8 cellular contexts compared by ENCODE assay signal in the genomic region with DNA sequence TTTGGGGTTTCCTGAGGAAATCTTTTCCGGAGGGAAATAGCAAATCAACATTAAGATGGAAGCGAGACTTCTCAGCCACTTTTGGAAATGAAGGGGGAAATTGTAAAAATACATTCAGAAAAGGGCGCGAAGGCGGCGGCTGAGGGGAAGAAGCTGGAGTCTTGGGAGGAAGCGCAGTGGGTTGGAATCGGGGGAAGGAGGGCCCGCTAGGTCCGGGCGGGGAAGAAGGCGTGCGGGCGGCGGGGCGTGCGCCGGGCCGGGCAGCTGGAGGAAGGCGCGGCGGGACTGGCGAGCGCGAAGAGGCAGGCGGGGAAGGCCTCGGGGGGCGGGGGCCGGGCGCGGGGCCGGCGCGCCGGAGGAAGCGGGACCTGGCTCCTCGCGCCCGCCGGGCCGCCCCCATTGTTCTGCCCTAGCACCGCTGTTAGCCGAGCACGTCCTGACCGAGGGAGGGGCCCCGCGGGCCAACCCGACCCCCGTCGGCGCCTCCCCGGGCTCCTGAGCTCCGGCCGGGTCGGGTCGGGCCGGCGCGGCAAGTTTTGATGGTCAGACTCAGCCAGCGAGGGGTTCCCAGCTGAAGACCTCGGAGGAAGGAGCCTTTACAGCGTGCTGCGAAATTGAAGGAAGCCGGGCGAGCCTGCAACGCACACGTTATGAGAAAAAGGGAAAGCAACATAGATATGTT. TPM values are rescaled to one million over a fixed set of nuclear protein-coding genes. Genes with fewer than 3 reads are reported as not detected.
A peak's percentile ranks its signal among the peaks of the same experiment; 100 is the strongest.
DNase-seq lines count a peak whose midpoint lies in the region; ATAC-seq and TF ChIP-seq lines count a peak whose summit lies in the region.

No MANE protein-coding gene starts in this region.

- ATAC-seq in GM18907 (IDR thresholded peaks at IDR 0.05; ENCODE audit: unreplicated experiment), result peak; percentile 32
- peak; percentile 63 to 73 for ATAC-seq in natural killer cell treated with Interleukin-12 subunit alpha and Interleukin-12 subunit beta and Interleukin-15 and Interleukin-18, amount 100 ng/mL, for 72 hours

- peak overlapping the region; percentile 89 to 92 for H3K27ac Mint-ChIP-seq in natural killer cell treated with Interleukin-12 subunit alpha and Interleukin-12 subunit beta and Interleukin-15 and Interleukin-18, amount 100 ng/mL, for 72 hours

- H3K4me3 ChIP-seq in AG09309 (ENCODE audit: control insufficient read depth, low read depth, low read length) (peak overlapping the region; percentile 76), fibroblast of villous mesenchyme (ENCODE audit: low read depth, low read length) (peak overlapping the region; percentile 72), transverse colon (peak overlapping the region; percentile 54 to 67 (median 63))

- H3K36me3 ChIP-seq in transverse colon, result no peaks in the 10 kb centered on the region

- H3K27me3 Mint-ChIP-seq in natural killer cell treated with Interleukin-12 subunit alpha and Interleukin-12 subunit beta and Interleukin-15 and Interleukin-18, amount 100 ng/mL, for 72 hours, result peaks cover 1 to 28% of the 10 kb centered on the region in 2 donors

- TF ChIP-seq CTCF in AG09309 (IDR thresholded peaks at IDR 0.05; ENCODE audit: control insufficient read depth, insufficient read depth, low read depth, low read length, missing control alignments) (no peak), fibroblast of villous mesenchyme (IDR thresholded peaks at IDR 0.05; ENCODE audit: insufficient read depth, low read depth, low read length) (no peak), transverse colon (IDR thresholded peaks at IDR 0.05) (no peak)

- peak overlapping the region; percentile 95 for H3K4me3 Mint-ChIP-seq in natural killer cell treated with Interleukin-12 subunit alpha and Interleukin-12 subunit beta and Interleukin-15 and Interleukin-18, amount 100 ng/mL, for 72 hours

- peaks cover 17 to 30% of the 10 kb centered on the region in 2 donors for H3K4me1 Mint-ChIP-seq in natural killer cell treated with Interleukin-12 subunit alpha and Interleukin-12 subunit beta and Interleukin-15 and Interleukin-18, amount 100 ng/mL, for 72 hours (ENCODE audit: low read depth in 2 of 2)

- TF ChIP-seq POLR2A in transverse colon (IDR thresholded peaks at IDR 0.05), result no peak

- DNase-seq in AG09309 (ENCODE audit: low read depth) (no peak), NCI-H748 treated with DMSO at 0.1 percent for 48 hours (lab: John Stamatoyannopoulos, UW) (peak; percentile 44), fibroblast of villous mesenchyme (ENCODE audit: low read depth) (peak; percentile 73), transverse colon (peak; percentile 69), DMS79 treated with DMSO at 0.1 percent for 48 hours (lab: John Stamatoyannopoulos, UW) (no peak)
- peak; percentile 24 for DNase-seq in activated effector memory CD4-positive, alpha-beta T cell treated with Interleukin-2 at 50 U/mL for 16 hours
- no peak for DNase-seq in natural killer cell treated with Interleukin-12 subunit alpha and Interleukin-12 subunit beta and Interleukin-15 and Interleukin-18, amount 100 ng/mL, for 72 hours (ENCODE audit: low spot score)

- peaks cover 33% of the 10 kb centered on the region for H3K27me3 ChIP-seq in transverse colon

- H3K27ac ChIP-seq in transverse colon, result peak overlapping the region; percentile 94 to 96 (median 95)

- no peaks in the 10 kb centered on the region for H3K36me3 Mint-ChIP-seq in natural killer cell treated with Interleukin-12 subunit alpha and Interleukin-12 subunit beta and Interleukin-15 and Interleukin-18, amount 100 ng/mL, for 72 hours

- intact Hi-C loops in transverse colon (cut with DNase I; ENCODE audit: low total_unique reads), result no loop called here

- H3K9me3 Mint-ChIP-seq in natural killer cell treated with Interleukin-12 subunit alpha and Interleukin-12 subunit beta and Interleukin-15 and Interleukin-18, amount 100 ng/mL, for 72 hours, result no peaks in the 10 kb centered on the region

- peaks cover 0 to 44% (median 14%) of the 10 kb centered on the region in 4 donors for H3K4me1 ChIP-seq in transverse colon

- no peak for TF ChIP-seq EP300 in transverse colon (IDR thresholded peaks at IDR 0.05; ENCODE audit: low read depth)

- in situ Hi-C loops in transverse colon (cut with MboI; ENCODE audit: low pct_ligation_motif_present in 1 of 4, low pct_unique_long_range_greater_than_20kb in 1 of 4, low sequenced_read_pairs in 3 of 4), result no loop called here

- 0% methylated on average over 4 to 48 of the region's 67 CpGs for WGBS in transverse colon (ENCODE audit: low coverage in 1 of 2), 2 donors

- H3K9me3 ChIP-seq in transverse colon, result no peaks in the 10 kb centered on the region

RNA-seq across cellular contexts. Expression of a gene that starts 1.6 kb away (rescaled TPM):
- 0.32 and 0.43 TPM in 2 replicates for total RNA-seq in fibroblast of villous mesenchyme
- not detected for total RNA-seq in natural killer cell treated with Interleukin-12 subunit alpha and Interleukin-12 subunit beta and Interleukin-15 and Interleukin-18, amount 100 ng/mL, for 72 hours
- under 1 TPM in 2 of 4 donors, not detected in 2; 0.27 to 0.60 TPM for total RNA-seq in transverse colon

RNA-seq across cellular contexts. Expression of a gene that starts 6.9 kb away (rescaled TPM):
- total RNA-seq in fibroblast of villous mesenchyme, result 46.4 and 50.5 TPM in 2 replicates
- 10 to 100 TPM; 31.5 to 71.0 TPM for total RNA-seq in natural killer cell treated with Interleukin-12 subunit alpha and Interleukin-12 subunit beta and Interleukin-15 and Interleukin-18, amount 100 ng/mL, for 72 hours
- total RNA-seq in transverse colon, result 10 to 100 TPM; 12.0 to 43.0 (median 28.5) TPM

Comparison
In these comparisons a context has a peak if more than half of its experiments do, and no peak if none do; other contexts are left out.
1. DNase-seq: peak in NCI-H748 treated with DMSO at 0.1 percent for 48 hours (single experiment), activated effector memory CD4-positive, alpha-beta T cell treated with Interleukin-2 at 50 U/mL for 16 hours (single experiment), fibroblast of villous mesenchyme (single experiment) and transverse colon (single experiment); none in AG09309 (single experiment), natural killer cell treated with Interleukin-12 subunit alpha and Interleukin-12 subunit beta and Interleukin-15 and Interleukin-18, amount 100 ng/mL, for 72 hours (single experiment) and DMS79 treated with DMSO at 0.1 percent for 48 hours (single experiment).
2. Peak in every context shown above with its lines, with median percentiles within 50 percentile points of each other: H3K4me3 ChIP-seq.